Comparison of ENCODE assay signal across 1 cellular context in the genomic region with DNA sequence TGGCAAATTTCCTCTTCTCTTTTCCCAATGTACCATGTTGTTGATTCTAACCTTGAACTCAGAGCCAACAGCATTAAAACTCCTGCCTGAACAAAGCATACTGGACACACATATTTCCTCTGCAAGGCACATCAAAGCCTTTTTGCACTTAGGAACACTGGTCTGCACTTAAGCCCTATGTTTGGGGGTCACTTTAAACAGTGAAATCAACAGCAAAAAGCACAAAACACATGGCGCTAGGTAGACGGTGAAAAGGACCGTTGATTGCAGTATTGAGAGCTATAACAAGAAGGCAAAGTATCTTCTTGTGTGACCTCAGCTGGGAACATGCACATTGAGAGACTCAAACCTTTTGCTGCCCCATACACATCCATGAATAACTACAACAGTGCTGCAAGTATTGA.
TF ChIP-seq lines count a peak whose summit lies in the region.

No MANE protein-coding gene starts in this region.

TF ChIP-seq in HepG2, 621 proteins besides CTCF, POLR2A, EP300 and RAD21 (continued from another document and continues in another):
- TF ChIP-seq, protein P1, sequence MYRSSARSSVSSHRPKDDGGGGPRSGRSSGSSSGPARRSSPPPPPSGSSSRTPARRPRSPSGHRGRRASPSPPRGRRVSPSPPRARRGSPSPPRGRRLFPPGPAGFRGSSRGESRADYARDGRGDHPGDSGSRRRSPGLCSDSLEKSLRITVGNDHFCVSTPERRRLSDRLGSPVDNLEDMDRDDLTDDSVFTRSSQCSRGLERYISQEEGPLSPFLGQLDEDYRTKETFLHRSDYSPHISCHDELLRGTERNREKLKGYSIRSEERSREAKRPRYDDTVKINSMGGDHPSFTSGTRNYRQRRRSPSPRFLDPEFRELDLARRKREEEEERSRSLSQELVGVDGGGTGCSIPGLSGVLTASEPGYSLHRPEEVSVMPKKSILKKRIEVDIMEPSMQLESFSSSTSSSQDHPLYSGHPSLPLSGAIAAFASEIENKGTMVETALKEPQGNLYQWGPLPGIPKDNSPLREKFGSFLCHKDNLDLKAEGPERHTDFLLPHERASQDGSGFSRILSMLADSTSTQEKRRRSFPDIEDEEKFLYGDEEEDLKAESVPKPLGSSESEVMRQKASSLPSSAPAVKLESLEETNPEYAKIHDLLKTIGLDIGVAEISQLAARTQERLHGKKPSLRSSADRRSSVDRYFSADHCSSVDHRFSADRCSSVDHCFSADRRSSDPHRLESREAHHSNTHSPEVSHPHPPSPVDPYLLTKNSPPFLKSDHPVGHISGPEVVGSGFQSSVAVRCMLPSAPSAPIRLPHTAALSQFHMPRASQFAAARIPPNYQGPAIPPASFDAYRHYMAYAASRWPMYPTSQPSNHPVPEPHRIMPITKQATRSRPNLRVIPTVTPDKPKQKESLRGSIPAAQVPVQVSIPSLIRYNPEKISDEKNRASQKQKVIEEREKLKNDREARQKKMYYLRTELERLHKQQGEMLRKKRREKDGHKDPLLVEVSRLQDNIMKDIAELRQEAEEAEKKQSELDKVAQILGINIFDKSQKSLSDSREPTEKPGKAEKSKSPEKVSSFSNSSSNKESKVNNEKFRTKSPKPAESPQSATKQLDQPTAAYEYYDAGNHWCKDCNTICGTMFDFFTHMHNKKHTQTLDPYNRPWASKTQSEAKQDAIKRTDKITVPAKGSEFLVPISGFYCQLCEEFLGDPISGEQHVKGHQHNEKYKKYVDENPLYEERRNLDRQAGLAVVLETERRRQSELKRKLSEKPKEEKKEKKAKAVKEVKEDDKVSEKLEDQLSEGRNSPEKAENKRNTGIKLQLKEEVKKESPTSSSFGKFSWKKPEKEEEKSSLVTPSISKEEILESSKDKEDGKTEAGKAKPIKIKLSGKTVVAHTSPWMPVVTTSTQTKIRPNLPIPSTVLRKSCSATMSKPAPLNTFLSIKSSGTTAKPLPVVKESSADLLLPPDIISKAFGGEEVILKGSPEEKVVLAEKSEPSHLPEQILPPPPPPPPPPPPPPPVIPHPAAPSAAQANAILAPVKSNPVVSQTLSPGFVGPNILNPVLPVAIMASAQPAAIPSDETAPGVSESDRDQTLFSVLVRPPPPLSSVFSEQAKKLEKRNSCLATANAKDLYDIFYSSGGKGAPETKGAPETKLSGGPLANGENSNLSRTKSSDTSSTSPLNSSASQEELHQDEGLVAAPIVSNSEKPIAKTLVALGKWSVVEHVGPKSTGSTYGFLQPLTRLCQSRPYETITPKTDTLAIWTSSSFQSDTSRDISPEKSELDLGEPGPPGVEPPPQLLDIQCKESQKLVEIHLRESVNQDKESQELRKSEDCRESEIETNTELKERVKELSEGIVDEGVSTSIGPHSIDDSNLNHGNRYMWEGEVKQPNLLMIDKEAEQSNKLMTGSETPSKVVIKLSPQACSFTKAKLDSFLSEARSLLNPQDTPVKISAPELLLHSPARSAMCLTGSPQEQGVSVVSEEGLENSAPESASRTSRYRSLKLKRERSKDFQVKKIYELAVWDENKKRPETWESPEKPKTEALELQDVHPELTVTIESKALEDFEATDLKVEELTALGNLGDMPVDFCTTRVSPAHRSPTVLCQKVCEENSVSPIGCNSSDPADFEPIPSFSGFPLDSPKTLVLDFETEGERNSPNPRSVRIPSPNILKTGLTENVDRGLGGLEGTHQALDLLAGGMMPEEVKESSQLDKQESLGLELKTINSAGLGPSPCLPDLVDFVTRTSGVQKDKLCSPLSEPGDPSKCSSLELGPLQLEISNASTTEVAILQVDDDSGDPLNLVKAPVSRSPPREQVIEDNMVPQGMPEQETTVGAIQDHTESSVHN (CRISPR knock-in tag; IDR thresholded peaks at IDR 0.05) = no peak
- no peak for TF ChIP-seq RARG (CRISPR knock-in tag; IDR thresholded peaks at IDR 0.05; ENCODE audit: low read depth)
- TF ChIP-seq TMF1 (CRISPR knock-in tag; IDR thresholded peaks at IDR 0.05; ENCODE audit: low read depth) = no peak
- TF ChIP-seq, protein P2, sequence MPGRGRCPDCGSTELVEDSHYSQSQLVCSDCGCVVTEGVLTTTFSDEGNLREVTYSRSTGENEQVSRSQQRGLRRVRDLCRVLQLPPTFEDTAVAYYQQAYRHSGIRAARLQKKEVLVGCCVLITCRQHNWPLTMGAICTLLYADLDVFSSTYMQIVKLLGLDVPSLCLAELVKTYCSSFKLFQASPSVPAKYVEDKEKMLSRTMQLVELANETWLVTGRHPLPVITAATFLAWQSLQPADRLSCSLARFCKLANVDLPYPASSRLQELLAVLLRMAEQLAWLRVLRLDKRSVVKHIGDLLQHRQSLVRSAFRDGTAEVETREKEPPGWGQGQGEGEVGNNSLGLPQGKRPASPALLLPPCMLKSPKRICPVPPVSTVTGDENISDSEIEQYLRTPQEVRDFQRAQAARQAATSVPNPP (CRISPR knock-in tag; IDR thresholded peaks at IDR 0.05) = no peak
- TF ChIP-seq HOXA3 (CRISPR knock-in tag; IDR thresholded peaks at IDR 0.05) = peak; percentile 76
- TF ChIP-seq, protein P3, sequence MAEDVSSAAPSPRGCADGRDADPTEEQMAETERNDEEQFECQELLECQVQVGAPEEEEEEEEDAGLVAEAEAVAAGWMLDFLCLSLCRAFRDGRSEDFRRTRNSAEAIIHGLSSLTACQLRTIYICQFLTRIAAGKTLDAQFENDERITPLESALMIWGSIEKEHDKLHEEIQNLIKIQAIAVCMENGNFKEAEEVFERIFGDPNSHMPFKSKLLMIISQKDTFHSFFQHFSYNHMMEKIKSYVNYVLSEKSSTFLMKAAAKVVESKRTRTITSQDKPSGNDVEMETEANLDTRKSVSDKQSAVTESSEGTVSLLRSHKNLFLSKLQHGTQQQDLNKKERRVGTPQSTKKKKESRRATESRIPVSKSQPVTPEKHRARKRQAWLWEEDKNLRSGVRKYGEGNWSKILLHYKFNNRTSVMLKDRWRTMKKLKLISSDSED (CRISPR knock-in tag; IDR thresholded peaks at IDR 0.05) = no peak
- TF ChIP-seq, protein P4, sequence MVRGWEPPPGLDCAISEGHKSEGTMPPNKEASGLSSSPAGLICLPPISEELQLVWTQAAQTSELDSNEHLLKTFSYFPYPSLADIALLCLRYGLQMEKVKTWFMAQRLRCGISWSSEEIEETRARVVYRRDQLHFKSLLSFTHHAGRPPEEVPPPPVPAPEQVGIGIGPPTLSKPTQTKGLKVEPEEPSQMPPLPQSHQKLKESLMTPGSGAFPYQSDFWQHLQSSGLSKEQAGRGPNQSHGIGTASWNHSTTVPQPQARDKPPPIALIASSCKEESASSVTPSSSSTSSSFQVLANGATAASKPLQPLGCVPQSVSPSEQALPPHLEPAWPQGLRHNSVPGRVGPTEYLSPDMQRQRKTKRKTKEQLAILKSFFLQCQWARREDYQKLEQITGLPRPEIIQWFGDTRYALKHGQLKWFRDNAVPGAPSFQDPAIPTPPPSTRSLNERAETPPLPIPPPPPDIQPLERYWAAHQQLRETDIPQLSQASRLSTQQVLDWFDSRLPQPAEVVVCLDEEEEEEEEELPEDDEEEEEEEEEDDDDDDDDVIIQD (CRISPR knock-in tag; IDR thresholded peaks at IDR 0.05; ENCODE audit: low read depth) = peak; percentile 95
- no peak for TF ChIP-seq ZNF615 (CRISPR knock-in tag; IDR thresholded peaks at IDR 0.05; ENCODE audit: borderline replicate concordance)
- TF ChIP-seq SMARCE1 (IDR thresholded peaks at IDR 0.05; ENCODE audit: borderline replicate concordance) = peak; percentile 9; the same call in 1 of the 2 replicates
- peak; percentile 64 for TF ChIP-seq PHF5A (CRISPR knock-in tag; IDR thresholded peaks at IDR 0.05; ENCODE audit: low read depth, unreplicated experiment)
- no peak for TF ChIP-seq ZFYVE20 (CRISPR knock-in tag; IDR thresholded peaks at IDR 0.05; ENCODE audit: borderline replicate concordance, low read depth)
- TF ChIP-seq ZNF326 (CRISPR knock-in tag; IDR thresholded peaks at IDR 0.05; ENCODE audit: borderline replicate concordance) = no peak
- TF ChIP-seq ISL2 (CRISPR knock-in tag; IDR thresholded peaks at IDR 0.05) = peak; percentile 98
- TF ChIP-seq PCBP1 (IDR thresholded peaks at IDR 0.05; ENCODE audit: borderline replicate concordance, low read depth, low read length) = no peak
- no peak for TF ChIP-seq NFE2L1 (CRISPR knock-in tag; IDR thresholded peaks at IDR 0.05; ENCODE audit: borderline replicate concordance)
- no peak for TF ChIP-seq RFX3 (CRISPR knock-in tag; IDR thresholded peaks at IDR 0.05)
- 0 out of 2 replicates have a peak, but pooled peaks have one; percentile 28 for TF ChIP-seq ZNF24 (IDR thresholded peaks at IDR 0.05)
- TF ChIP-seq ZFP90 (CRISPR knock-in tag; IDR thresholded peaks at IDR 0.05; ENCODE audit: borderline replicate concordance) = no peak
- no peak for TF ChIP-seq ZNF75D (CRISPR knock-in tag; IDR thresholded peaks at IDR 0.05; ENCODE audit: borderline replicate concordance)
- no peak for TF ChIP-seq ZNF749 (CRISPR knock-in tag; IDR thresholded peaks at IDR 0.05; ENCODE audit: borderline replicate concordance)
- peak; percentile 95 for TF ChIP-seq NCOA2 (CRISPR knock-in tag; IDR thresholded peaks at IDR 0.05)
- TF ChIP-seq, protein P5, sequence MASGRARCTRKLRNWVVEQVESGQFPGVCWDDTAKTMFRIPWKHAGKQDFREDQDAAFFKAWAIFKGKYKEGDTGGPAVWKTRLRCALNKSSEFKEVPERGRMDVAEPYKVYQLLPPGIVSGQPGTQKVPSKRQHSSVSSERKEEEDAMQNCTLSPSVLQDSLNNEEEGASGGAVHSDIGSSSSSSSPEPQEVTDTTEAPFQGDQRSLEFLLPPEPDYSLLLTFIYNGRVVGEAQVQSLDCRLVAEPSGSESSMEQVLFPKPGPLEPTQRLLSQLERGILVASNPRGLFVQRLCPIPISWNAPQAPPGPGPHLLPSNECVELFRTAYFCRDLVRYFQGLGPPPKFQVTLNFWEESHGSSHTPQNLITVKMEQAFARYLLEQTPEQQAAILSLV (CRISPR knock-in tag; IDR thresholded peaks at IDR 0.05; ENCODE audit: borderline replicate concordance) = no peak; the same call in 1 of the 2 replicates
- TF ChIP-seq DPF2 (CRISPR knock-in tag; IDR thresholded peaks at IDR 0.05; ENCODE audit: borderline replicate concordance, low read depth) = peak; percentile 89
- TF ChIP-seq SPEN (CRISPR knock-in tag; IDR thresholded peaks at IDR 0.05; ENCODE audit: low read depth) = peak; percentile 42; the same call in 1 of the 2 replicates
- no peak for TF ChIP-seq ZKSCAN5 (CRISPR knock-in tag; IDR thresholded peaks at IDR 0.05)
- peak; percentile 92; the same call in 1 of the 2 replicates for TF ChIP-seq FOXJ3 (CRISPR knock-in tag; IDR thresholded peaks at IDR 0.05; ENCODE audit: borderline replicate concordance)
- no peak; the same call in 1 of the 2 replicates for TF ChIP-seq KMT2A (CRISPR knock-in tag; IDR thresholded peaks at IDR 0.05)
- peak; percentile 70; the same call in 1 of the 2 replicates for TF ChIP-seq TSC22D2 (CRISPR knock-in tag; IDR thresholded peaks at IDR 0.05; ENCODE audit: borderline replicate concordance)
- TF ChIP-seq NFYC (CRISPR knock-in tag; IDR thresholded peaks at IDR 0.05) = no peak
- TF ChIP-seq ZNF12 (CRISPR knock-in tag; IDR thresholded peaks at IDR 0.05) = peak; percentile 90
- 0 out of 2 replicates have a peak, but pooled peaks have one; percentile 23 for TF ChIP-seq ZNF709 (CRISPR knock-in tag; IDR thresholded peaks at IDR 0.05)
- 0 out of 2 replicates have a peak, but pooled peaks have one; percentile 61 for TF ChIP-seq ZSCAN21 (CRISPR knock-in tag; IDR thresholded peaks at IDR 0.05; ENCODE audit: borderline replicate concordance)
- TF ChIP-seq, protein P6, sequence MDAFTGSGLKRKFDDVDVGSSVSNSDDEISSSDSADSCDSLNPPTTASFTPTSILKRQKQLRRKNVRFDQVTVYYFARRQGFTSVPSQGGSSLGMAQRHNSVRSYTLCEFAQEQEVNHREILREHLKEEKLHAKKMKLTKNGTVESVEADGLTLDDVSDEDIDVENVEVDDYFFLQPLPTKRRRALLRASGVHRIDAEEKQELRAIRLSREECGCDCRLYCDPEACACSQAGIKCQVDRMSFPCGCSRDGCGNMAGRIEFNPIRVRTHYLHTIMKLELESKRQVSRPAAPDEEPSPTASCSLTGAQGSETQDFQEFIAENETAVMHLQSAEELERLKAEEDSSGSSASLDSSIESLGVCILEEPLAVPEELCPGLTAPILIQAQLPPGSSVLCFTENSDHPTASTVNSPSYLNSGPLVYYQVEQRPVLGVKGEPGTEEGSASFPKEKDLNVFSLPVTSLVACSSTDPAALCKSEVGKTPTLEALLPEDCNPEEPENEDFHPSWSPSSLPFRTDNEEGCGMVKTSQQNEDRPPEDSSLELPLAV (CRISPR knock-in tag; conservative IDR thresholded peaks at IDR 0.05; ENCODE audit: low read depth) = no peak
- TF ChIP-seq MTF2 (CRISPR knock-in tag; IDR thresholded peaks at IDR 0.05; ENCODE audit: borderline replicate concordance) = no peak
- no peak for TF ChIP-seq MTA3 (CRISPR knock-in tag; IDR thresholded peaks at IDR 0.05)
- TF ChIP-seq, protein P7, sequence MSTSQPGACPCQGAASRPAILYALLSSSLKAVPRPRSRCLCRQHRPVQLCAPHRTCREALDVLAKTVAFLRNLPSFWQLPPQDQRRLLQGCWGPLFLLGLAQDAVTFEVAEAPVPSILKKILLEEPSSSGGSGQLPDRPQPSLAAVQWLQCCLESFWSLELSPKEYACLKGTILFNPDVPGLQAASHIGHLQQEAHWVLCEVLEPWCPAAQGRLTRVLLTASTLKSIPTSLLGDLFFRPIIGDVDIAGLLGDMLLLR (CRISPR knock-in tag; IDR thresholded peaks at IDR 0.05) = no peak
- no peak for TF ChIP-seq FOXM1 (CRISPR knock-in tag; IDR thresholded peaks at IDR 0.05)
- no peak for TF ChIP-seq JUN (CRISPR knock-in tag; IDR thresholded peaks at IDR 0.05)
